ENCODE assay signal across 11 cellular contexts in the genomic region with DNA sequence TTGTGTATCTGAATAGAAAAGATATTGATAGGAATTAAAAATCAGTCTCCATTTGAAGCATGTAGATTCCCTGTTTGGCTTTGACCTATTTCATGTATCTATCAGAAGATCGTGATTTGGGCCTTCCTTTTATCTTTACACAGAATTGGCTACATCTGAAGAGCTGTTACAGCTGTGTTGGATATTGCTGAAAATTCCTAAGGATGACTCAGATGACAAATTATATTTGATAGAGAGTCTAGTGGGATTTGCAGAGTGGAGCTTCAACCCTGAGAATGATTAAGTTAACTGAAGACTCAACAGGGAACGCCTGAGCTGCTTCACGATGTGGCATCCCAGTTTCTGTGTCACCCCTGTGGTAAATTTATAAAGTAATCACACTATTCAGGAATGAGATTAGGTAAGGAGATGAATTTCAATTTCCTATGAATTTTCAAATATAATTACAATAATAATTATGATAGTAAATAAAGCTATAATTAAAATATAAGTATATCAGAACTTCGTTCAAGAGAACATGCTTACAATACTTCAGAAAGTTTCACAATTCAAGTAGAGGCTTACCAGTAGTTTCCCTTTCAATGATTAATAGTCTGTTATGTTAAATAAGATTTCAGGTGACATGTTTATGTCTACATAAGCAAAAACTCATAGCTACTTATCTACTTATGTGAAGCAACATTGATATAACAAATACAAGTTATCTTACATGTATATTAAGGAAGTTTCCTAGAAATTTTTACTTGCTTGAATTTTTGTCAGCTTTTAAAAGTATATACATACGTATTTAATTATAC. TPM values are rescaled to one million over a fixed set of nuclear protein-coding genes. Genes with fewer than 3 reads are reported as not detected.
DNase-seq lines count a peak whose midpoint lies in the region; FAIRE-seq and TF ChIP-seq lines count a peak whose summit lies in the region.
"Had no signal": no experiment of that assay in that cellular context is flagged by ENCODE, and none has a peak within 500 bp of the region (broad histone marks: within the 10 kb centered on the region; RNA-seq: fewer than 3 reads in every experiment).

No MANE protein-coding gene starts in this region.

- no peak overlapping the region for H2AFZ ChIP-seq in hepatocyte

- H3K79me2 ChIP-seq in hepatocyte: peaks cover 24% of the 10 kb centered on the region

- H3K4me2 ChIP-seq in hepatocyte: peak overlapping the region; percentile 60

- H3K36me3 ChIP-seq in hepatocyte (replicated peaks; ENCODE audit: insufficient read depth, low read depth) (no peaks in the 10 kb centered on the region), suprapubic skin (no peaks in the 10 kb centered on the region)

- no peak for TF ChIP-seq POLR2A in suprapubic skin (IDR thresholded peaks at IDR 0.05)

- peaks cover 5% of the 10 kb centered on the region for H3K4me1 ChIP-seq in hepatocyte (ENCODE audit: insufficient read depth)
- H3K4me1 ChIP-seq in suprapubic skin: no peaks in the 10 kb centered on the region

- DNase-seq in HCEC 1CT (peak; percentile 92), astrocyte of the hippocampus (ENCODE audit: low read depth, low spot score) (peak; percentile 10), hepatocyte (ENCODE audit: low spot score) (no peak), suprapubic skin (ENCODE audit: low spot score in 2 of 2) (no peak), T-helper 1 cell (no peak), HT-29 (ENCODE audit: low spot score) (no peak), D721Med (ENCODE audit: insufficient read length, low spot score) (no peak), frontal cortex (ENCODE audit: low spot score in 2 of 2) (no peak)
- DNase-seq: naive thymus-derived CD4-positive, alpha-beta T cell; NK-92 treated with Interleukin-12 subunit alpha and Interleukin-12 subunit beta, amount 100 ng/mL, for 24 hours; stimulated activated CD4-positive, alpha-beta T cell treated with anti-CD3 and anti-CD28 coated beads, Interleukin-15, amount 100 ng/mL, for 24 hours had no signal

- no peaks in the 10 kb centered on the region for H3K9me2 ChIP-seq in hepatocyte (replicated peaks; ENCODE audit: insufficient read depth)

- H3K27me3 ChIP-seq in hepatocyte: no peaks in the 10 kb centered on the region
- no peaks in the 10 kb centered on the region for H3K27me3 ChIP-seq in suprapubic skin

- 66% methylated on average over 5 of the region's 5 CpGs for WGBS in hepatocyte (ENCODE audit: low lambda C conversion rate, missing lambda C conversion rate)
- 59% methylated on average over 5 of the region's 5 CpGs for WGBS in suprapubic skin

- H3K4me3 ChIP-seq in hepatocyte (no peak overlapping the region), suprapubic skin (no peak overlapping the region)

- no peak for TF ChIP-seq CTCF in hepatocyte (IDR thresholded peaks at IDR 0.05; ENCODE audit: poor library complexity)
- no peak for TF ChIP-seq CTCF in suprapubic skin (IDR thresholded peaks at IDR 0.05)
- no peak for TF ChIP-seq CTCF in D721Med (IDR thresholded peaks at IDR 0.05; ENCODE audit: insufficient read depth, missing control alignments)

- no peaks in the 10 kb centered on the region for H4K20me1 ChIP-seq in hepatocyte (ENCODE audit: insufficient read depth, poor library complexity, severe bottlenecking)

- TF ChIP-seq EP300 in suprapubic skin (IDR thresholded peaks at IDR 0.05): no peak

- H3K27ac ChIP-seq in hepatocyte (peak overlapping the region; percentile 98), suprapubic skin (peak overlapping the region; percentile 45)

- H3K9me3 ChIP-seq in hepatocyte (ENCODE audit: low read depth): no peaks in the 10 kb centered on the region
- H3K9me3 ChIP-seq in suprapubic skin: no peaks in the 10 kb centered on the region

- FAIRE-seq in D721Med (lab: Jason Lieb, UNC): no peak
- no peak for FAIRE-seq in frontal cortex (lab: Jason Lieb, UNC)

RNA-seq across cellular contexts. Expression of a gene that starts 4.7 kb away (rescaled TPM):
- total RNA-seq in hepatocyte (5,479 and 8,329 TPM in 2 replicates), suprapubic skin (10 to 100 TPM; 19.2 to 73.2 (median 54.9) TPM), frontal cortex (88.0 TPM)
- polyA plus RNA-seq in hepatocyte: 6,699 and 6,726 TPM in 2 replicates
- total RNA-seq in HT-29 (2014; rRNA removed; shearing (Covaris generic)): not detected in 2 replicates
- polyA plus RNA-seq: naive thymus-derived CD4-positive, alpha-beta T cell had no signal

Comparison
In these comparisons a context has a peak if more than half of its experiments do, and no peak if none do; other contexts are left out.
1. DNase-seq: peak in HCEC 1CT (single experiment) and astrocyte of the hippocampus (single experiment); none in hepatocyte (single experiment), suprapubic skin (0 of 2), T-helper 1 cell (0 of 5), HT-29 (single experiment), D721Med (single experiment) and frontal cortex (0 of 2).
2. RNA of a gene that starts 4.7 kb away (total RNA-seq): 5,479 to 8,329 TPM in hepatocyte; 88.0 TPM in frontal cortex (single experiment), 19.2 to 73.2 TPM in suprapubic skin and not detected in HT-29; every median in the first group is over 10 times any median in the second.